In the genomic region with DNA sequence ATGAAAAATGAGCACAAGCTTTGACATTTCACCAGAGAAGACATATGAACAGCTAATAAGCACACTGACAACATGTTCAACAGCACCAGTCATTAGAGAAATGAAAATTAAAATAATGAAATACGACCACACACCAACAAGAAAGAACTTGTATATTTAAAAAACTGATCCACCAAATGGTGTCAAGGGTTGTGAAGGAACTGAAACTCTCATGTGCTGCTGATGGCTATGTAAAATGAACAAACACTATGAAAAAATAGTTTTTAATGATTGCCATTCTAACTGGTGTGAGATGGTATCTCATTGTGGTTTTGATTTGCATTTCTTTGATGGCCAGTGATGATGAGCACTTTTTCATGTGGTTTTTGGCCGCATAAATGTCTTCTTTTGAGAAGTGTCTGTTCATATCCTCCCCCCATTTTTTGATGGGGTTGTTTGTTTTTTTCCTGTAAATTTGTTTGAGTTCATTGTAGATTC, we compare ENCODE assay signal across 19 cellular contexts.
A peak's percentile ranks its signal among the peaks of the same experiment; 100 is the strongest.
DNase-seq lines count a peak whose midpoint lies in the region; ATAC-seq and TF ChIP-seq lines count a peak whose summit lies in the region.
"Had no signal": no experiment of that assay in that cellular context is flagged by ENCODE, and none has a peak within 500 bp of the region (broad histone marks: within the 10 kb centered on the region; RNA-seq: fewer than 3 reads in every experiment).

No MANE protein-coding gene starts in this region.

- H3K79me2 ChIP-seq in DOHH2 (ENCODE audit: control insufficient read depth, low read length) = no peaks in the 10 kb centered on the region
- H3K79me2 ChIP-seq: parathyroid adenoma had no signal

- DNase-seq in NCI-H526 treated with DMSO at 0.1 percent for 48 hours (lab: John Stamatoyannopoulos, UW) (peak; percentile 16), Peyer's patch (no peak), testis (no peak)
- DNase-seq: activated CD8-positive, alpha-beta memory T cell treated with anti-CD3 and anti-CD28 coated beads for 24 hours; DND-41; foreskin keratinocyte; left ventricle myocardium superior; NCI-H2081; NCI-H524; SK-N-SH; spleen; stimulated activated naive CD4-positive, alpha-beta T cell; trophoblast cell had no signal

- H3K27ac ChIP-seq in DOHH2 (ENCODE audit: low read depth, low read length) (peak overlapping the region; percentile 63), Peyer's patch (no peak overlapping the region), testis (no peak overlapping the region)
- H3K27ac ChIP-seq: foreskin keratinocyte, parathyroid adenoma, spleen had no signal

- H3K9me3 ChIP-seq in DOHH2 (ENCODE audit: control insufficient read depth, insufficient read depth, low read length) = no peaks in the 10 kb centered on the region
- H3K9me3 ChIP-seq in Peyer's patch = no peaks in the 10 kb centered on the region
- H3K9me3 ChIP-seq in testis = no peaks in the 10 kb centered on the region
- H3K9me3 ChIP-seq: SK-N-SH had no signal

- no peaks in the 10 kb centered on the region for H3K27me3 ChIP-seq in DOHH2 (ENCODE audit: control insufficient read depth, low read length)
- no peaks in the 10 kb centered on the region for H3K27me3 ChIP-seq in Peyer's patch
- H3K27me3 ChIP-seq in testis = no peaks in the 10 kb centered on the region
- H3K27me3 ChIP-seq: foreskin keratinocyte, spleen had no signal

- WGBS in testis, 2 donors = 91 to 94% methylated on average over 2 of the region's 2 CpGs

- H3K4me2 ChIP-seq in DOHH2 (ENCODE audit: low read length) = peak overlapping the region; percentile 41
- H3K4me2 ChIP-seq: SK-N-SH had no signal

- no peak overlapping the region for H3K4me3 ChIP-seq in DOHH2 (ENCODE audit: low read length)
- no peak overlapping the region for H3K4me3 ChIP-seq in Peyer's patch
- H3K4me3 ChIP-seq in testis = no peak overlapping the region
- H3K4me3 ChIP-seq: spleen had no signal

- no peaks in the 10 kb centered on the region for H4K20me1 ChIP-seq in DOHH2 (ENCODE audit: control insufficient read depth, insufficient read depth, low read depth, low read length)

- peaks cover 4% of the 10 kb centered on the region for H3F3A ChIP-seq in DOHH2 (ENCODE audit: control insufficient read depth, insufficient read depth)

- TF ChIP-seq POLR2A in Peyer's patch (IDR thresholded peaks at IDR 0.05) (no peak), testis (IDR thresholded peaks at IDR 0.05) (no peak)

- no peaks in the 10 kb centered on the region for H3K9me2 ChIP-seq in DOHH2 (replicated peaks; ENCODE audit: control insufficient read depth, low read length)
- H3K9me2 ChIP-seq: SK-N-SH had no signal

- ATAC-seq in GM19025 (IDR thresholded peaks at IDR 0.05; ENCODE audit: low read depth, unreplicated experiment) (peak; percentile 60), HG02938 (IDR thresholded peaks at IDR 0.05; ENCODE audit: unreplicated experiment) (peak; percentile 79), GM19455 (IDR thresholded peaks at IDR 0.05; ENCODE audit: unreplicated experiment) (no peak), GM19023 (IDR thresholded peaks at IDR 0.05; ENCODE audit: unreplicated experiment) (no peak)
- ATAC-seq: foreskin keratinocyte, left ventricle myocardium superior had no signal

- H3K36me3 ChIP-seq in DOHH2 (ENCODE audit: control insufficient read depth, low read length) (no peaks in the 10 kb centered on the region), Peyer's patch (no peaks in the 10 kb centered on the region), testis (ENCODE audit: low read depth, missing control alignments) (no peaks in the 10 kb centered on the region)

- intact Hi-C loops in testis (cut with DNase I; ENCODE audit: low total_unique reads) = no loop called here

- TF ChIP-seq CTCF in DOHH2 (IDR thresholded peaks at IDR 0.05; ENCODE audit: low read depth, low read length, poor library complexity, severe bottlenecking) (no peak), Peyer's patch (IDR thresholded peaks at IDR 0.05) (no peak), testis (IDR thresholded peaks at IDR 0.05) (no peak)

- H3K4me1 ChIP-seq in DOHH2 (ENCODE audit: control insufficient read depth, low read length) (peaks cover 27% of the 10 kb centered on the region), Peyer's patch (no peaks in the 10 kb centered on the region), testis (no peaks in the 10 kb centered on the region)
- H3K4me1 ChIP-seq: foreskin keratinocyte, parathyroid adenoma, spleen had no signal

Comparison
In these comparisons a context has a peak if more than half of its experiments do, and no peak if none do; other contexts are left out.
1. ATAC-seq: peak in GM19025 (single experiment) and HG02938 (single experiment); none in GM19455 (single experiment) and GM19023 (single experiment).